9 cellular contexts compared by ENCODE assay signal in genomic region chr21:37564924-37565529, GRCh38.
DNase-seq lines count a peak whose midpoint lies in the region; TF ChIP-seq lines count a peak whose summit lies in the region.
"Had no signal": no experiment of that assay in that cellular context is flagged by ENCODE, and none has a peak within 500 bp of the region (broad histone marks: within the 10 kb centered on the region; RNA-seq: fewer than 3 reads in every experiment).

No MANE protein-coding gene starts in this region.

- intact Hi-C loops in ovary (cut with DNase I), result loop anchor here in 2 of 4 donors (5.0 kb wide), 2 partner anchors 198 to 298 kb away; partner anchors contain the start of genes DYRK1A (in 1 of the 2) and VPS26C (in 1 of the 2)

- no peak for TF ChIP-seq EP300 in ovary (IDR thresholded peaks at IDR 0.05)

- 70 to 72% (median 70%) methylated on average over 12 of the region's 12 CpGs for WGBS in ovary, 3 donors

- H3K4me1 ChIP-seq in mucosa of stomach (ENCODE audit: control insufficient read depth, insufficient read depth, low read length), result peaks cover 9% of the 10 kb centered on the region
- peaks cover 4% of the 10 kb centered on the region for H3K4me1 ChIP-seq in ovary (ENCODE audit: insufficient read depth)

- in situ Hi-C loops in brain microvascular endothelial cell (cut with HindIII; ENCODE audit: low pct_ligation_motif_present, low sequenced_read_pairs), result no loop called here

- TF ChIP-seq POLR2A in ovary (IDR thresholded peaks at IDR 0.05), result no peak

- H3K9ac ChIP-seq in mucosa of stomach (ENCODE audit: low read length), result peak overlapping the region; percentile 70

- TF ChIP-seq CTCF in brain microvascular endothelial cell (IDR thresholded peaks at IDR 0.05; ENCODE audit: low read depth, low read length, missing control alignments) (no peak), ovary (IDR thresholded peaks at IDR 0.05) (no peak)

- no peaks in the 10 kb centered on the region for H3K36me3 ChIP-seq in brain microvascular endothelial cell (replicated peaks)
- no peaks in the 10 kb centered on the region for H3K36me3 ChIP-seq in mucosa of stomach (ENCODE audit: control insufficient read depth, insufficient read depth, low read length)
- no peaks in the 10 kb centered on the region for H3K36me3 ChIP-seq in ovary

- H3K9me3 ChIP-seq in mucosa of stomach (ENCODE audit: control insufficient read depth, low read length), result no peaks in the 10 kb centered on the region
- no peaks in the 10 kb centered on the region for H3K9me3 ChIP-seq in ovary

- H3K27ac ChIP-seq in brain microvascular endothelial cell (peak overlapping the region; percentile 99), ovary (peak overlapping the region in 1 of 2 donors; percentile 88)
- H3K27ac ChIP-seq: HL-60 had no signal

- peak; percentile 27 for DNase-seq in COR-L47 (lab: John Stamatoyannopoulos, UW)
- DNase-seq in NCI-H128 (lab: John Stamatoyannopoulos, UW; ENCODE audit: unreplicated experiment), result peak; percentile 32
- peak; percentile 48 for DNase-seq in brain microvascular endothelial cell
- no peak for DNase-seq in SK-N-DZ (ENCODE audit: low spot score)
- no peak for DNase-seq in cortex of kidney (lab: John Stamatoyannopoulos, UW)
- DNase-seq in ovary, result no peak
- DNase-seq in NCI-H82 (lab: John Stamatoyannopoulos, UW), result no peak

- H3K27me3 ChIP-seq in brain microvascular endothelial cell (replicated peaks) (no peaks in the 10 kb centered on the region), mucosa of stomach (ENCODE audit: control insufficient read depth, insufficient read depth, low read length) (peaks cover 4% of the 10 kb centered on the region), ovary (no peaks in the 10 kb centered on the region)

- H3K4me3 ChIP-seq in brain microvascular endothelial cell (ENCODE audit: low read depth, low read length), result peak overlapping the region; percentile 65
- H3K4me3 ChIP-seq in mucosa of stomach (ENCODE audit: low read length), result no peak overlapping the region
- no peak overlapping the region for H3K4me3 ChIP-seq in ovary

Comparison
In these comparisons a context has a peak if more than half of its experiments do, and no peak if none do; other contexts are left out.
1. DNase-seq: peak in COR-L47 (single experiment), NCI-H128 (single experiment) and brain microvascular endothelial cell (single experiment); none in SK-N-DZ (single experiment), cortex of kidney (single experiment), ovary (0 of 5) and NCI-H82 (single experiment).